ENCODE assay signal across 1 cellular context in the genomic region with DNA sequence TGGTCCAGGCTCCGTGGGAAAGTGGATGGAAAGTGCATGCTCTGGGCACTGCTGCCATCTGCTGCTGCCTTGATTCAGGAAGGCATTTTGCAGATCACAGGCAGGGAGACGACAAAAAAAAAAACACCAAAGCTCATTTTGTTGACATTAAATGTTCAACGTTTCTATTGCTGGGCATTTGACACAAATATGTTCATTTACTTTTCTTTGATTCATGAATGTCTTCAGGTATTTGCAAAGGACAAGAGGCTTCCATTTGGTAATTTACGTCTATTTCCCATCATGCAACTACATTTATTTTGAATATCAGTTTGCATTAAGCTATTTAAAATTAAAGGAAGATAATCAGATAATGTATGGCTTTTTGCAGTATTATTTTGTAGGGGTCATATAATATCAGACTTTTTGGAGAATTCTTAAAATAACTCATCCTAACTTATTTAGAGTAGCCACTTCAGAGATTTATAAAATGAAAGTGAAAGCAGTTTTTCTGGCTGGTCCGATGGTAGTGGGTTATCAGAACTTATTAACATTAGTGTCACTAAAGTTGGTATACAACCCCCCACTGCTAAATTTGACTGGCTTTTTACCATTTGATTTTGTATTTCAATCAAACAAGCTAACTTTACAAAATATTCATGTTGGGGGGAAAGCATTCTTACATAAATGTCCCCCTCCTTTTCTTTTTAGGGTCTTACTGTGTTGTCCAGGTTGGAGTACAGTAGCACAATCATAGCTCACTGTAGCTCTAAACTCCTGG.
TF ChIP-seq lines count a peak whose summit lies in the region.

No MANE protein-coding gene starts in this region.

TF ChIP-seq in K562, 482 proteins besides CTCF, POLR2A, EP300 and RAD21 (continued from another document and continues in another):
- TF ChIP-seq, protein P1, sequence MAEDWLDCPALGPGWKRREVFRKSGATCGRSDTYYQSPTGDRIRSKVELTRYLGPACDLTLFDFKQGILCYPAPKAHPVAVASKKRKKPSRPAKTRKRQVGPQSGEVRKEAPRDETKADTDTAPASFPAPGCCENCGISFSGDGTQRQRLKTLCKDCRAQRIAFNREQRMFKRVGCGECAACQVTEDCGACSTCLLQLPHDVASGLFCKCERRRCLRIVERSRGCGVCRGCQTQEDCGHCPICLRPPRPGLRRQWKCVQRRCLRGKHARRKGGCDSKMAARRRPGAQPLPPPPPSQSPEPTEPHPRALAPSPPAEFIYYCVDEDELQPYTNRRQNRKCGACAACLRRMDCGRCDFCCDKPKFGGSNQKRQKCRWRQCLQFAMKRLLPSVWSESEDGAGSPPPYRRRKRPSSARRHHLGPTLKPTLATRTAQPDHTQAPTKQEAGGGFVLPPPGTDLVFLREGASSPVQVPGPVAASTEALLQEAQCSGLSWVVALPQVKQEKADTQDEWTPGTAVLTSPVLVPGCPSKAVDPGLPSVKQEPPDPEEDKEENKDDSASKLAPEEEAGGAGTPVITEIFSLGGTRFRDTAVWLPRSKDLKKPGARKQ (CRISPR knock-in tag; IDR thresholded peaks at IDR 0.05) = no peak
- TF ChIP-seq, protein P2, sequence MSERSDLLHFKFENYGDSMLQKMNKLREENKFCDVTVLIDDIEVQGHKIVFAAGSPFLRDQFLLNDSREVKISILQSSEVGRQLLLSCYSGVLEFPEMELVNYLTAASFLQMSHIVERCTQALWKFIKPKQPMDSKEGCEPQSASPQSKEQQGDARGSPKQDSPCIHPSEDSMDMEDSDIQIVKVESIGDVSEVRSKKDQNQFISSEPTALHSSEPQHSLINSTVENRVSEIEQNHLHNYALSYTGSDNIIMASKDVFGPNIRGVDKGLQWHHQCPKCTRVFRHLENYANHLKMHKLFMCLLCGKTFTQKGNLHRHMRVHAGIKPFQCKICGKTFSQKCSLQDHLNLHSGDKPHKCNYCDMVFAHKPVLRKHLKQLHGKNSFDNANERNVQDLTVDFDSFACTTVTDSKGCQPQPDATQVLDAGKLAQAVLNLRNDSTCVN (CRISPR knock-in tag; IDR thresholded peaks at IDR 0.05) = no peak
- TF ChIP-seq, protein P3, sequence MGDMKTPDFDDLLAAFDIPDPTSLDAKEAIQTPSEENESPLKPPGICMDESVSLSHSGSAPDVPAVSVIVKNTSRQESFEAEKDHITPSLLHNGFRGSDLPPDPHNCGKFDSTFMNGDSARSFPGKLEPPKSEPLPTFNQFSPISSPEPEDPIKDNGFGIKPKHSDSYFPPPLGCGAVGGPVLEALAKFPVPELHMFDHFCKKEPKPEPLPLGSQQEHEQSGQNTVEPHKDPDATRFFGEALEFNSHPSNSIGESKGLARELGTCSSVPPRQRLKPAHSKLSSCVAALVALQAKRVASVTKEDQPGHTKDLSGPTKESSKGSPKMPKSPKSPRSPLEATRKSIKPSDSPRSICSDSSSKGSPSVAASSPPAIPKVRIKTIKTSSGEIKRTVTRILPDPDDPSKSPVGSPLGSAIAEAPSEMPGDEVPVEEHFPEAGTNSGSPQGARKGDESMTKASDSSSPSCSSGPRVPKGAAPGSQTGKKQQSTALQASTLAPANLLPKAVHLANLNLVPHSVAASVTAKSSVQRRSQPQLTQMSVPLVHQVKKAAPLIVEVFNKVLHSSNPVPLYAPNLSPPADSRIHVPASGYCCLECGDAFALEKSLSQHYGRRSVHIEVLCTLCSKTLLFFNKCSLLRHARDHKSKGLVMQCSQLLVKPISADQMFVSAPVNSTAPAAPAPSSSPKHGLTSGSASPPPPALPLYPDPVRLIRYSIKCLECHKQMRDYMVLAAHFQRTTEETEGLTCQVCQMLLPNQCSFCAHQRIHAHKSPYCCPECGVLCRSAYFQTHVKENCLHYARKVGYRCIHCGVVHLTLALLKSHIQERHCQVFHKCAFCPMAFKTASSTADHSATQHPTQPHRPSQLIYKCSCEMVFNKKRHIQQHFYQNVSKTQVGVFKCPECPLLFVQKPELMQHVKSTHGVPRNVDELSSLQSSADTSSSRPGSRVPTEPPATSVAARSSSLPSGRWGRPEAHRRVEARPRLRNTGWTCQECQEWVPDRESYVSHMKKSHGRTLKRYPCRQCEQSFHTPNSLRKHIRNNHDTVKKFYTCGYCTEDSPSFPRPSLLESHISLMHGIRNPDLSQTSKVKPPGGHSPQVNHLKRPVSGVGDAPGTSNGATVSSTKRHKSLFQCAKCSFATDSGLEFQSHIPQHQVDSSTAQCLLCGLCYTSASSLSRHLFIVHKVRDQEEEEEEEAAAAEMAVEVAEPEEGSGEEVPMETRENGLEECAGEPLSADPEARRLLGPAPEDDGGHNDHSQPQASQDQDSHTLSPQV (IDR thresholded peaks at IDR 0.05) = peak; percentile 98
- TF ChIP-seq TRIM28 (IDR thresholded peaks at IDR 0.05) (peak; percentile 18; the same call in 1 of the 2 replicates), ZNF79 (CRISPR knock-in tag; IDR thresholded peaks at IDR 0.05; ENCODE audit: low read depth) (no peak), RBM22 (IDR thresholded peaks at IDR 0.05; ENCODE audit: low read depth, low read length, poor library complexity, severe bottlenecking) (no peak), GATAD2B (IDR thresholded peaks at IDR 0.05; ENCODE audit: borderline replicate concordance) (peak; percentile 92; the same call in 1 of the 2 replicates), TBP (optimal IDR thresholded peaks at IDR 0.05; ENCODE audit: low read depth, low read length) (peak; percentile 99), PHB (CRISPR knock-in tag; IDR thresholded peaks at IDR 0.05) (no peak), DNMT1 (IDR thresholded peaks at IDR 0.05) (peak; percentile 93; the same call in 1 of the 2 replicates), HNRNPH1 (optimal IDR thresholded peaks at IDR 0.05; ENCODE audit: low read depth, low read length) (no peak), ZKSCAN8 (CRISPR knock-in tag; IDR thresholded peaks at IDR 0.05) (no peak), EP400 (IDR thresholded peaks at IDR 0.05) (peak; percentile 60), RBM25 (IDR thresholded peaks at IDR 0.05; ENCODE audit: low read depth, low read length, severe bottlenecking) (peak; percentile 75), CREM (IDR thresholded peaks at IDR 0.05; ENCODE audit: low read depth) (peak; percentile 49; the same call in 1 of the 2 replicates), ARNT (IDR thresholded peaks at IDR 0.05) (peak; percentile 88 to 97), SIN3B (IDR thresholded peaks at IDR 0.05; ENCODE audit: low read depth) (0 out of 2 replicates have a peak, but pooled peaks have one; percentile 26), NFATC3 (IDR thresholded peaks at IDR 0.05) (peak; percentile 82; the same call in 1 of the 2 replicates), ZKSCAN3 (CRISPR knock-in tag; IDR thresholded peaks at IDR 0.05) (no peak), ZEB2 (IDR thresholded peaks at IDR 0.05) (peak; percentile 24; the same call in 1 of the 2 replicates)
- TF ChIP-seq, protein P4, sequence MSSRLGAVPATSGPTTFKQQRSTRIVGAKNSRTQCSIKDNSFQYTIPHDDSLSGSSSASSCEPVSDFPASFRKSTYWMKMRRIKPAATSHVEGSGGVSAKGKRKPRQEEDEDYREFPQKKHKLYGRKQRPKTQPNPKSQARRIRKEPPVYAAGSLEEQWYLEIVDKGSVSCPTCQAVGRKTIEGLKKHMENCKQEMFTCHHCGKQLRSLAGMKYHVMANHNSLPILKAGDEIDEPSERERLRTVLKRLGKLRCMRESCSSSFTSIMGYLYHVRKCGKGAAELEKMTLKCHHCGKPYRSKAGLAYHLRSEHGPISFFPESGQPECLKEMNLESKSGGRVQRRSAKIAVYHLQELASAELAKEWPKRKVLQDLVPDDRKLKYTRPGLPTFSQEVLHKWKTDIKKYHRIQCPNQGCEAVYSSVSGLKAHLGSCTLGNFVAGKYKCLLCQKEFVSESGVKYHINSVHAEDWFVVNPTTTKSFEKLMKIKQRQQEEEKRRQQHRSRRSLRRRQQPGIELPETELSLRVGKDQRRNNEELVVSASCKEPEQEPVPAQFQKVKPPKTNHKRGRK (tag; IDR thresholded peaks at IDR 0.05) = no peak
- TF ChIP-seq, protein P5, sequence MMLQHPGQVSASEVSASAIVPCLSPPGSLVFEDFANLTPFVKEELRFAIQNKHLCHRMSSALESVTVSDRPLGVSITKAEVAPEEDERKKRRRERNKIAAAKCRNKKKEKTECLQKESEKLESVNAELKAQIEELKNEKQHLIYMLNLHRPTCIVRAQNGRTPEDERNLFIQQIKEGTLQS (IDR thresholded peaks at IDR 0.05) = no peak
- TF ChIP-seq, protein P5 (CRISPR knock-in tag; conservative IDR thresholded peaks at IDR 0.05) = no peak
- TF ChIP-seq, protein P6, sequence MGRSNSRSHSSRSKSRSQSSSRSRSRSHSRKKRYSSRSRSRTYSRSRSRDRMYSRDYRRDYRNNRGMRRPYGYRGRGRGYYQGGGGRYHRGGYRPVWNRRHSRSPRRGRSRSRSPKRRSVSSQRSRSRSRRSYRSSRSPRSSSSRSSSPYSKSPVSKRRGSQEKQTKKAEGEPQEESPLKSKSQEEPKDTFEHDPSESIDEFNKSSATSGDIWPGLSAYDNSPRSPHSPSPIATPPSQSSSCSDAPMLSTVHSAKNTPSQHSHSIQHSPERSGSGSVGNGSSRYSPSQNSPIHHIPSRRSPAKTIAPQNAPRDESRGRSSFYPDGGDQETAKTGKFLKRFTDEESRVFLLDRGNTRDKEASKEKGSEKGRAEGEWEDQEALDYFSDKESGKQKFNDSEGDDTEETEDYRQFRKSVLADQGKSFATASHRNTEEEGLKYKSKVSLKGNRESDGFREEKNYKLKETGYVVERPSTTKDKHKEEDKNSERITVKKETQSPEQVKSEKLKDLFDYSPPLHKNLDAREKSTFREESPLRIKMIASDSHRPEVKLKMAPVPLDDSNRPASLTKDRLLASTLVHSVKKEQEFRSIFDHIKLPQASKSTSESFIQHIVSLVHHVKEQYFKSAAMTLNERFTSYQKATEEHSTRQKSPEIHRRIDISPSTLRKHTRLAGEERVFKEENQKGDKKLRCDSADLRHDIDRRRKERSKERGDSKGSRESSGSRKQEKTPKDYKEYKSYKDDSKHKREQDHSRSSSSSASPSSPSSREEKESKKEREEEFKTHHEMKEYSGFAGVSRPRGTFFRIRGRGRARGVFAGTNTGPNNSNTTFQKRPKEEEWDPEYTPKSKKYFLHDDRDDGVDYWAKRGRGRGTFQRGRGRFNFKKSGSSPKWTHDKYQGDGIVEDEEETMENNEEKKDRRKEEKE (IDR thresholded peaks at IDR 0.05; ENCODE audit: borderline replicate concordance in 1 of 2, control insufficient read depth in 1 of 2, low read depth in 2 of 2, low read length in 1 of 2) = 0 out of 4 replicates have a peak, but pooled peaks of 1 of the 2 experiments have one; percentile 6
- TF ChIP-seq, protein P7, sequence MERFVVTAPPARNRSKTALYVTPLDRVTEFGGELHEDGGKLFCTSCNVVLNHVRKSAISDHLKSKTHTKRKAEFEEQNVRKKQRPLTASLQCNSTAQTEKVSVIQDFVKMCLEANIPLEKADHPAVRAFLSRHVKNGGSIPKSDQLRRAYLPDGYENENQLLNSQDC (CRISPR knock-in tag; IDR thresholded peaks at IDR 0.05) = no peak; the same call in 1 of the 2 replicates
- TF ChIP-seq, protein P8, sequence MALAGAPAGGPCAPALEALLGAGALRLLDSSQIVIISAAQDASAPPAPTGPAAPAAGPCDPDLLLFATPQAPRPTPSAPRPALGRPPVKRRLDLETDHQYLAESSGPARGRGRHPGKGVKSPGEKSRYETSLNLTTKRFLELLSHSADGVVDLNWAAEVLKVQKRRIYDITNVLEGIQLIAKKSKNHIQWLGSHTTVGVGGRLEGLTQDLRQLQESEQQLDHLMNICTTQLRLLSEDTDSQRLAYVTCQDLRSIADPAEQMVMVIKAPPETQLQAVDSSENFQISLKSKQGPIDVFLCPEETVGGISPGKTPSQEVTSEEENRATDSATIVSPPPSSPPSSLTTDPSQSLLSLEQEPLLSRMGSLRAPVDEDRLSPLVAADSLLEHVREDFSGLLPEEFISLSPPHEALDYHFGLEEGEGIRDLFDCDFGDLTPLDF (CRISPR knock-in tag; IDR thresholded peaks at IDR 0.05) = no peak
- TF ChIP-seq, protein P9, sequence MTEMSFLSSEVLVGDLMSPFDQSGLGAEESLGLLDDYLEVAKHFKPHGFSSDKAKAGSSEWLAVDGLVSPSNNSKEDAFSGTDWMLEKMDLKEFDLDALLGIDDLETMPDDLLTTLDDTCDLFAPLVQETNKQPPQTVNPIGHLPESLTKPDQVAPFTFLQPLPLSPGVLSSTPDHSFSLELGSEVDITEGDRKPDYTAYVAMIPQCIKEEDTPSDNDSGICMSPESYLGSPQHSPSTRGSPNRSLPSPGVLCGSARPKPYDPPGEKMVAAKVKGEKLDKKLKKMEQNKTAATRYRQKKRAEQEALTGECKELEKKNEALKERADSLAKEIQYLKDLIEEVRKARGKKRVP (CRISPR knock-in tag; IDR thresholded peaks at IDR 0.05) = no peak
- TF ChIP-seq, protein P10, sequence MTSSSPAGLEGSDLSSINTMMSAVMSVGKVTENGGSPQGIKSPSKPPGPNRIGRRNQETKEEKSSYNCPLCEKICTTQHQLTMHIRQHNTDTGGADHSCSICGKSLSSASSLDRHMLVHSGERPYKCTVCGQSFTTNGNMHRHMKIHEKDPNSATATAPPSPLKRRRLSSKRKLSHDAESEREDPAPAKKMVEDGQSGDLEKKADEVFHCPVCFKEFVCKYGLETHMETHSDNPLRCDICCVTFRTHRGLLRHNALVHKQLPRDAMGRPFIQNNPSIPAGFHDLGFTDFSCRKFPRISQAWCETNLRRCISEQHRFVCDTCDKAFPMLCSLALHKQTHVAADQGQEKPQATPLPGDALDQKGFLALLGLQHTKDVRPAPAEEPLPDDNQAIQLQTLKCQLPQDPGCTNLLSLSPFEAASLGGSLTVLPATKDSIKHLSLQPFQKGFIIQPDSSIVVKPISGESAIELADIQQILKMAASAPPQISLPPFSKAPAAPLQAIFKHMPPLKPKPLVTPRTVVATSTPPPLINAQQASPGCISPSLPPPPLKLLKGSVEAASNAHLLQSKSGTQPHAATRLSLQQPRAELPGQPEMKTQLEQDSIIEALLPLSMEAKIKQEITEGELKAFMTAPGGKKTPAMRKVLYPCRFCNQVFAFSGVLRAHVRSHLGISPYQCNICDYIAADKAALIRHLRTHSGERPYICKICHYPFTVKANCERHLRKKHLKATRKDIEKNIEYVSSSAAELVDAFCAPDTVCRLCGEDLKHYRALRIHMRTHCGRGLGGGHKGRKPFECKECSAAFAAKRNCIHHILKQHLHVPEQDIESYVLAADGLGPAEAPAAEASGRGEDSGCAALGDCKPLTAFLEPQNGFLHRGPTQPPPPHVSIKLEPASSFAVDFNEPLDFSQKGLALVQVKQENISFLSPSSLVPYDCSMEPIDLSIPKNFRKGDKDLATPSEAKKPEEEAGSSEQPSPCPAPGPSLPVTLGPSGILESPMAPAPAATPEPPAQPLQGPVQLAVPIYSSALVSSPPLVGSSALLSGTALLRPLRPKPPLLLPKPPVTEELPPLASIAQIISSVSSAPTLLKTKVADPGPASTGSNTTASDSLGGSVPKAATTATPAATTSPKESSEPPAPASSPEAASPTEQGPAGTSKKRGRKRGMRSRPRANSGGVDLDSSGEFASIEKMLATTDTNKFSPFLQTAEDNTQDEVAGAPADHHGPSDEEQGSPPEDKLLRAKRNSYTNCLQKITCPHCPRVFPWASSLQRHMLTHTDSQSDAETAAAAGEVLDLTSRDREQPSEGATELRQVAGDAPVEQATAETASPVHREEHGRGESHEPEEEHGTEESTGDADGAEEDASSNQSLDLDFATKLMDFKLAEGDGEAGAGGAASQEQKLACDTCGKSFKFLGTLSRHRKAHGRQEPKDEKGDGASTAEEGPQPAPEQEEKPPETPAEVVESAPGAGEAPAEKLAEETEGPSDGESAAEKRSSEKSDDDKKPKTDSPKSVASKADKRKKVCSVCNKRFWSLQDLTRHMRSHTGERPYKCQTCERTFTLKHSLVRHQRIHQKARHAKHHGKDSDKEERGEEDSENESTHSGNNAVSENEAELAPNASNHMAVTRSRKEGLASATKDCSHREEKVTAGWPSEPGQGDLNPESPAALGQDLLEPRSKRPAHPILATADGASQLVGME (CRISPR knock-in tag; IDR thresholded peaks at IDR 0.05) = no peak
